ENCODE assay signal across 17 cellular contexts in genomic region chr7:90903856-90904255, GRCh38.
DNase-seq lines count a peak whose midpoint lies in the region; ATAC-seq and TF ChIP-seq lines count a peak whose summit lies in the region.
"Had no signal": no experiment of that assay in that cellular context is flagged by ENCODE, and none has a peak within 500 bp of the region (broad histone marks: within the 10 kb centered on the region; RNA-seq: fewer than 3 reads in every experiment).

No MANE protein-coding gene starts in this region.

- peak overlapping the region in 1 of 3 experiments; percentile 33; a peak in 1 of 7 replicates for H3K27ac Mint-ChIP-seq in H9
- H3K27ac Mint-ChIP-seq in glutamatergic neuron (ENCODE audit: unreplicated experiment): no peak overlapping the region
- peak overlapping the region; percentile 76 for H3K27ac Mint-ChIP-seq in memory B cell
- H3K27ac Mint-ChIP-seq: CD4-positive, CD25-positive, alpha-beta regulatory T cell had no signal

- TF ChIP-seq CTCF in H9 (conservative IDR thresholded peaks at IDR 0.05): no peak
- TF ChIP-seq CTCF in glutamatergic neuron (IDR thresholded peaks at IDR 0.05; ENCODE audit: partially characterized antibody, unreplicated experiment): no peak
- TF ChIP-seq CTCF in Peyer's patch (IDR thresholded peaks at IDR 0.05): no peak

- no peaks in the 10 kb centered on the region for H3K4me1 ChIP-seq in H9 (ENCODE audit: insufficient read depth, low read length)
- no peaks in the 10 kb centered on the region for H3K4me1 ChIP-seq in Peyer's patch
- H3K4me1 ChIP-seq: BE2C had no signal

- WGBS in H9 (ENCODE audit: extremely low coverage, insufficient read length, low lambda C conversion rate): no CpG with 5 or more reads among the region's 4 CpGs

- H3K23ac ChIP-seq in H9 (ENCODE audit: insufficient read length, low read depth, low read length): no peak overlapping the region

- no peak overlapping the region for H2AK5ac ChIP-seq in H9 (ENCODE audit: insufficient read length, low read length)

- no peak overlapping the region for H2AFZ ChIP-seq in H9 (ENCODE audit: low read length)

- no peaks in the 10 kb centered on the region for H3K23me2 ChIP-seq in H9 (ENCODE audit: insufficient read length, low read depth, low read length, poor library complexity, severe bottlenecking)

- H3K18ac ChIP-seq in H9 (ENCODE audit: insufficient read length, low read depth, low read length): no peak overlapping the region

- no peaks in the 10 kb centered on the region for H3K36me3 ChIP-seq in Peyer's patch
- H3K36me3 ChIP-seq: BE2C had no signal

- no peak overlapping the region for H2BK12ac ChIP-seq in H9 (ENCODE audit: insufficient read length, low read depth, low read length)

- H2BK5ac ChIP-seq in H9 (ENCODE audit: insufficient read length, low read length): no peak overlapping the region

- H3K9me3 ChIP-seq in H9 (ENCODE audit: control insufficient read depth, low read depth, low read length) (no peaks in the 10 kb centered on the region), Peyer's patch (no peaks in the 10 kb centered on the region)
- H3K9me3 ChIP-seq: BE2C had no signal

- no peak overlapping the region for H3K4me2 ChIP-seq in H9 (ENCODE audit: insufficient read depth, insufficient read length, low read length)

- no peak overlapping the region for H2BK20ac ChIP-seq in H9 (ENCODE audit: low read depth, low read length, poor library complexity, severe bottlenecking)

- no peak overlapping the region for H4K91ac ChIP-seq in H9 (ENCODE audit: insufficient read length, low read depth, low read length)

- no peak overlapping the region for H3K14ac ChIP-seq in H9 (ENCODE audit: insufficient read depth, low read length)

- H3K4ac ChIP-seq in H9 (ENCODE audit: low read depth, low read length): no peak overlapping the region

- H3K9ac ChIP-seq in H9 (ENCODE audit: extremely low read depth, insufficient read length, low read length): no peak overlapping the region

- H3K79me1 ChIP-seq in H9 (ENCODE audit: insufficient read depth, low read depth, low read length, poor library complexity, severe bottlenecking): no peaks in the 10 kb centered on the region

- H3K27me3 Mint-ChIP-seq in H9 (ENCODE audit: low read depth) (no peaks in the 10 kb centered on the region), glutamatergic neuron (ENCODE audit: unreplicated experiment) (no peaks in the 10 kb centered on the region), memory B cell (no peaks in the 10 kb centered on the region)
- H3K27me3 Mint-ChIP-seq: CD4-positive, CD25-positive, alpha-beta regulatory T cell had no signal

- H4K8ac ChIP-seq in H9 (replicated peaks; ENCODE audit: insufficient read length, low read depth, low read length): no peak overlapping the region

- H3K36me3 Mint-ChIP-seq in H9 (ENCODE audit: insufficient read depth in 1 of 3, low read depth in 3 of 3) (no peaks in the 10 kb centered on the region; a peak in 1 of 7 replicates), glutamatergic neuron (ENCODE audit: unreplicated experiment) (no peaks in the 10 kb centered on the region), memory B cell (peaks cover 29% of the 10 kb centered on the region)
- H3K36me3 Mint-ChIP-seq: CD4-positive, CD25-positive, alpha-beta regulatory T cell had no signal

- no peak overlapping the region for H4K5ac ChIP-seq in H9 (ENCODE audit: insufficient read length, low read depth, low read length)

- no peak for TF ChIP-seq POLR2A in Peyer's patch (IDR thresholded peaks at IDR 0.05)

- H3K4me3 Mint-ChIP-seq in H9: no peak overlapping the region
- H3K4me3 Mint-ChIP-seq in glutamatergic neuron (ENCODE audit: unreplicated experiment): no peak overlapping the region
- H3K4me3 Mint-ChIP-seq in memory B cell: no peak overlapping the region
- H3K4me3 Mint-ChIP-seq: CD4-positive, CD25-positive, alpha-beta regulatory T cell had no signal

- no peak overlapping the region for H3K56ac ChIP-seq in H9 (ENCODE audit: insufficient read length, low read depth, low read length)

- no peaks in the 10 kb centered on the region for H4K20me1 ChIP-seq in H9 (ENCODE audit: control insufficient read depth, insufficient read depth, insufficient read length)

- H2BK120ac ChIP-seq in H9 (ENCODE audit: low read depth, low read length, poor library complexity, severe bottlenecking): no peak overlapping the region

- peak; percentile 40 for DNase-seq in H9
- DNase-seq in glutamatergic neuron: peak; percentile 16
- DNase-seq in memory B cell (ENCODE audit: low spot score in 2 of 2): no peak
- no peak for DNase-seq in Peyer's patch
- DNase-seq in NCI-H446 (lab: John Stamatoyannopoulos, UW): no peak
- DNase-seq: ACHN; BE2C; C1 segment of cervical spinal cord; CD4-positive, CD25-positive, alpha-beta regulatory T cell; DMS153; DMS79; GF-D8; HCEC 1CT; IMR-90 had no signal

- H3K27me3 ChIP-seq in H9 (ENCODE audit: insufficient read depth, low read length): no peaks in the 10 kb centered on the region
- no peaks in the 10 kb centered on the region for H3K27me3 ChIP-seq in Peyer's patch
- H3K27me3 ChIP-seq: BE2C had no signal

- no peak overlapping the region for H2BK15ac ChIP-seq in H9 (ENCODE audit: low read depth, low read length)

- H3K27ac ChIP-seq in H9 (ENCODE audit: insufficient read length, low read depth, low read length) (no peak overlapping the region), Peyer's patch (no peak overlapping the region)

- ATAC-seq in memory B cell (ENCODE audit: low read depth) (no peak), HG02885 (IDR thresholded peaks at IDR 0.05; ENCODE audit: poor library complexity, unreplicated experiment) (no peak), HG03095 (IDR thresholded peaks at IDR 0.05; ENCODE audit: unreplicated experiment) (no peak)
- ATAC-seq: K562 had no signal

- H3K4me3 ChIP-seq in Peyer's patch: no peak overlapping the region
- H3K4me3 ChIP-seq: K562 had no signal

- H3K4me1 Mint-ChIP-seq in H9 (peaks cover 16 to 20% of the 10 kb centered on the region in 2 experiments), glutamatergic neuron (ENCODE audit: low read depth, unreplicated experiment) (peaks cover 2% of the 10 kb centered on the region), memory B cell (peaks cover 7% of the 10 kb centered on the region)
- H3K4me1 Mint-ChIP-seq: CD4-positive, CD25-positive, alpha-beta regulatory T cell had no signal

- no peaks in the 10 kb centered on the region for H3K79me2 ChIP-seq in H9 (ENCODE audit: insufficient read depth, low read length)

- H3T11ph ChIP-seq in H9 (ENCODE audit: low read length): no peak overlapping the region

- H3K9me3 Mint-ChIP-seq in H9: no peaks in the 10 kb centered on the region
- H3K9me3 Mint-ChIP-seq in glutamatergic neuron (ENCODE audit: unreplicated experiment): no peaks in the 10 kb centered on the region
- no peaks in the 10 kb centered on the region for H3K9me3 Mint-ChIP-seq in memory B cell

Comparison
In these comparisons a context has a peak if more than half of its experiments do, and no peak if none do; other contexts are left out.
1. DNase-seq: peak in H9 (single experiment) and glutamatergic neuron (single experiment); none in memory B cell (0 of 2), Peyer's patch (0 of 3) and NCI-H446 (0 of 2).